ENCODE assay signal across 9 cellular contexts in the genomic region with DNA sequence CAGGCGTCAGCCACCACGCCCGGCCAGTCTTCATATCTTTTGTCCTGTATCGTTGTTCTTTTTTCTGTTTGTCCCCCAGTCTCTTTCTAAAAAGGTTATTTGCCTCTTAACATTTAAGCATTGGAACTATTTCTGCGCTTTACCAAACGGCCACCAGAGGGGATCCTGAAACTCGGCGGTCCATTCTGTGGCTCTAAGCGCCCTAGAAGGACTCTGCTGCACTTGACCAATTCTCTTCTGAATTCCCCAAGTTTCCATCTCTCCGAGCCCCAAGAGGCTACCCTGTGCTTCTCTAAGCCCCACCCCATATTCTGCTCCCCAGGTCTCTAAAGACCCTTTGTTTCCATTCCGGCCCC. TPM values are rescaled to one million over a fixed set of nuclear protein-coding genes. Genes with fewer than 3 reads are reported as not detected.
DNase-seq lines count a peak whose midpoint lies in the region; ATAC-seq and TF ChIP-seq lines count a peak whose summit lies in the region.
"Had no signal": no experiment of that assay in that cellular context is flagged by ENCODE, and none has a peak within 500 bp of the region (broad histone marks: within the 10 kb centered on the region; RNA-seq: fewer than 3 reads in every experiment).

No MANE protein-coding gene starts in this region.

- H3K9me3 ChIP-seq in sigmoid colon = no peaks in the 10 kb centered on the region
- no peaks in the 10 kb centered on the region for H3K9me3 ChIP-seq in HAP-1
- H3K9me3 ChIP-seq: gastrocnemius medialis had no signal

- TF ChIP-seq POLR2A in sigmoid colon (IDR thresholded peaks at IDR 0.05) = no peak

- peaks cover 7% of the 10 kb centered on the region for H3K9me3 Mint-ChIP-seq in glutamatergic neuron (ENCODE audit: unreplicated experiment)

- H3K27ac ChIP-seq in sigmoid colon = no peak overlapping the region
- H3K27ac ChIP-seq: gastrocnemius medialis had no signal

- peaks cover 18% of the 10 kb centered on the region for H3K27me3 Mint-ChIP-seq in glutamatergic neuron (ENCODE audit: unreplicated experiment)

- TF ChIP-seq CTCF in glutamatergic neuron (IDR thresholded peaks at IDR 0.05; ENCODE audit: partially characterized antibody, unreplicated experiment) (peak; percentile 62), sigmoid colon (IDR thresholded peaks at IDR 0.05) (peak in 1 of 4 experiments; percentile 26)

- ATAC-seq in GM18907 (IDR thresholded peaks at IDR 0.05; ENCODE audit: unreplicated experiment) = peak; percentile 50
- no peak for ATAC-seq in left cardiac atrium
- ATAC-seq in GM21515 (IDR thresholded peaks at IDR 0.05; ENCODE audit: unreplicated experiment) = no peak
- ATAC-seq: gastrocnemius medialis had no signal

- intact Hi-C loops in sigmoid colon (cut with DNase I) (no loop called here), left cardiac atrium (cut with DNase I) (no loop called here)

- H3K4me1 ChIP-seq in sigmoid colon = peaks cover 0 to 11% (median 10%) of the 10 kb centered on the region in 4 donors
- no peaks in the 10 kb centered on the region for H3K4me1 ChIP-seq in HAP-1

- peak overlapping the region in 3 of 4 donors; percentile 17 to 30 (median 27) for H3K4me3 ChIP-seq in sigmoid colon
- no peak overlapping the region for H3K4me3 ChIP-seq in HAP-1

- DNase-seq in NCI-H774 (lab: John Stamatoyannopoulos, UW) (peak; percentile 11), glutamatergic neuron (peak; percentile 54), sigmoid colon (no peak), left cardiac atrium (no peak), HAP-1 (ENCODE audit: low spot score in 2 of 2) (no peak)
- DNase-seq: activated CD4-positive, alpha-beta T cell treated with anti-CD3 and anti-CD28 coated beads for 48 hours; gastrocnemius medialis had no signal

- no peaks in the 10 kb centered on the region for H3K36me3 ChIP-seq in sigmoid colon
- no peaks in the 10 kb centered on the region for H3K36me3 ChIP-seq in HAP-1 (replicated peaks)
- H3K36me3 ChIP-seq: gastrocnemius medialis had no signal

- peak overlapping the region; percentile 86 for H3K4me3 Mint-ChIP-seq in glutamatergic neuron (ENCODE audit: unreplicated experiment)

- no peaks in the 10 kb centered on the region for H3K4me1 Mint-ChIP-seq in glutamatergic neuron (ENCODE audit: low read depth, unreplicated experiment)

- 13 to 25% methylated on average over 11 of the region's 11 CpGs for WGBS in sigmoid colon, 2 donors

- no peak overlapping the region for H3K27ac Mint-ChIP-seq in glutamatergic neuron (ENCODE audit: unreplicated experiment)

- in situ Hi-C loops in HAP-1 (cut with MboI; ENCODE audit: low sequenced_read_pairs) = loop anchor here (25.0 kb wide), 1 partner anchor 895 kb away; no protein-coding TSS in a partner anchor

- H3K27me3 ChIP-seq in sigmoid colon = peaks cover 14 to 35% (median 19%) of the 10 kb centered on the region in 3 donors
- H3K27me3 ChIP-seq in HAP-1 (ENCODE audit: low read depth) = peaks cover 15% of the 10 kb centered on the region

- no peaks in the 10 kb centered on the region for H3K36me3 Mint-ChIP-seq in glutamatergic neuron (ENCODE audit: unreplicated experiment)

- TF ChIP-seq EP300 in sigmoid colon (IDR thresholded peaks at IDR 0.05) = no peak

RNA-seq across cellular contexts. Expression of a gene that starts 33.1 kb away (rescaled TPM):
- not detected for total RNA-seq in glutamatergic neuron (ENCODE audit: unreplicated experiment)
- not detected for total RNA-seq in sigmoid colon
- polyA plus RNA-seq in sigmoid colon = under 1 TPM in 1 of 3 donors, not detected in 2; 0.12 TPM
- not detected for total RNA-seq in left cardiac atrium
- total RNA-seq: gastrocnemius medialis had no signal

Comparison
In these comparisons a context has a peak if more than half of its experiments do, and no peak if none do; other contexts are left out.
1. DNase-seq: peak in NCI-H774 (single experiment) and glutamatergic neuron (single experiment); none in sigmoid colon (single experiment), left cardiac atrium (single experiment) and HAP-1 (0 of 2).